11 cellular contexts compared by ENCODE assay signal in genomic region chr9:71793386-71794105, GRCh38. TPM values are rescaled to one million over a fixed set of nuclear protein-coding genes. Genes with fewer than 3 reads are reported as not detected.
DNase-seq lines count a peak whose midpoint lies in the region; ATAC-seq lines count a peak whose summit lies in the region.
"Had no signal": no experiment of that assay in that cellular context is flagged by ENCODE, and none has a peak within 500 bp of the region (broad histone marks: within the 10 kb centered on the region; RNA-seq: fewer than 3 reads in every experiment).

No MANE protein-coding gene starts in this region.

- no peak overlapping the region for H3K4me3 ChIP-seq in MG63

- no peaks in the 10 kb centered on the region for H3K36me3 ChIP-seq in MG63

- ATAC-seq in GM19463 (IDR thresholded peaks at IDR 0.05; ENCODE audit: unreplicated experiment) (peak; percentile 40), HG03039 (IDR thresholded peaks at IDR 0.05; ENCODE audit: unreplicated experiment) (no peak)

- peak; percentile 91 for DNase-seq in ACHN
- DNase-seq in MG63, result peak; percentile 3
- peak; percentile 90 for DNase-seq in glomerular visceral epithelial cell (ENCODE audit: extremely low spot score)
- no peak for DNase-seq in NCI-H2227 treated with DMSO at 0.1 percent for 48 hours (lab: John Stamatoyannopoulos, UW)
- DNase-seq in medulla oblongata (ENCODE audit: extremely low spot score), result no peak
- DNase-seq in GOT3 (lab: John Stamatoyannopoulos, UW), result no peak
- DNase-seq: activated CD8-positive, alpha-beta memory T cell treated with anti-CD3 and anti-CD28 coated beads, Interleukin-2, amount 50 U/mL, for 4 hours; DMS79 treated with DMSO at 0.1 percent for 48 hours; MM.1S had no signal

- no peaks in the 10 kb centered on the region for H3K27me3 ChIP-seq in MG63

- in situ Hi-C loops in ACHN (cut with HindIII; ENCODE audit: low pct_ligation_motif_present, low pct_unique_long_range_greater_than_20kb, low sequenced_read_pairs), result no loop called here

- no peaks in the 10 kb centered on the region for H3K9me3 ChIP-seq in MG63

RNA-seq across cellular contexts. Expression of gene CEMIP2, which starts 25.2 kb away (rescaled TPM):
- total RNA-seq in MG63 (2014; rRNA removed; shearing (Covaris generic); ENCODE audit: low replicate concordance), result 0.30 and 7.8 TPM in 2 replicates

Comparison
In these comparisons a context has a peak if more than half of its experiments do, and no peak if none do; other contexts are left out.
1. DNase-seq: peak in ACHN (single experiment), MG63 (single experiment) and glomerular visceral epithelial cell (single experiment); none in NCI-H2227 treated with DMSO at 0.1 percent for 48 hours (single experiment), medulla oblongata (single experiment) and GOT3 (single experiment).